Comparison of ENCODE assay signal across 12 cellular contexts in the genomic region with DNA sequence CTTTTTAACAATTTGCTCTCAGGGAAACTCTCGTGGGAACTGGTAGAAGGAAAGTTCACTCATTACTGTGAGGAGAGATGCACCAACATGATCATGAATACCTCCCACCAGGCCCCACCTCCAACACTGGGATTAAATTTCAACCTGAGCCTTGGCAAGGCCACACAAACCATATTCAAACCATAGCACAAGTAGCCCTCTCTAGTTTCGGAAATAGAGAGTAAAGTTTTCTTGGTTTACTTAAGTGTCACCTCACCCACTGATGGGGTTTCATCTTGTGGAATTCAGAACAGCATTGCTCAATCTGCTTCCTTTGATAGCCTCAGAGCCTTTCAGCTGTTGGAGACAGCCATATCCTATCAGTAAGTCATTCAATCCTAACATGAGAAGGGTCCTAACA. TPM values are rescaled to one million over a fixed set of nuclear protein-coding genes. Genes with fewer than 3 reads are reported as not detected.
DNase-seq lines count a peak whose midpoint lies in the region; ATAC-seq and TF ChIP-seq lines count a peak whose summit lies in the region.
"Had no signal": no experiment of that assay in that cellular context is flagged by ENCODE, and none has a peak within 500 bp of the region (broad histone marks: within the 10 kb centered on the region; RNA-seq: fewer than 3 reads in every experiment).

No MANE protein-coding gene starts in this region.

- peak overlapping the region; percentile 60 for H3K4me2 ChIP-seq in OCI-LY3 (ENCODE audit: low read length)

- peaks cover 9% of the 10 kb centered on the region; the same call in 1 of the 2 replicates for H3K9me3 ChIP-seq in OCI-LY3 (ENCODE audit: insufficient read depth, low read length)
- H3K9me3 ChIP-seq in spleen: peaks cover 0 to 15% (median 5%) of the 10 kb centered on the region in 8 donors
- H3K9me3 ChIP-seq: upper lobe of right lung had no signal

- H3K27me3 ChIP-seq in OCI-LY3 (ENCODE audit: low read depth, low read length) (peaks cover 41% of the 10 kb centered on the region), spleen (replicated peaks in 1 of 7) (peaks cover 0 to 34% (median 0%) of the 10 kb centered on the region in 7 donors)
- H3K27me3 ChIP-seq: upper lobe of right lung had no signal

- 50 to 85% (median 73%) methylated on average over 2 of the region's 2 CpGs for WGBS in spleen, 5 donors

- H3K4me3 ChIP-seq in OCI-LY3 (ENCODE audit: low read length) (no peak overlapping the region; the same call in 1 of the 2 replicates), spleen (no peak overlapping the region)
- H3K4me3 ChIP-seq: upper lobe of right lung had no signal

- TF ChIP-seq CTCF in OCI-LY3 (IDR thresholded peaks at IDR 0.05; ENCODE audit: low read depth, low read length) (no peak), spleen (IDR thresholded peaks at IDR 0.05 in 8 of 11, conservative IDR thresholded peaks at IDR 0.05 in 3 of 11) (no peak)

- H4K20me1 ChIP-seq in OCI-LY3 (ENCODE audit: insufficient read depth, low read length): no peaks in the 10 kb centered on the region

- no peaks in the 10 kb centered on the region for H3K79me2 ChIP-seq in OCI-LY3 (ENCODE audit: low read length)

- H3K27ac ChIP-seq in OCI-LY3 (ENCODE audit: low read length) (peak overlapping the region; percentile 45), spleen (peak overlapping the region in 1 of 8 donors; percentile 38)
- H3K27ac ChIP-seq: upper lobe of right lung had no signal

- no peak for DNase-seq in spleen
- DNase-seq in HK-2 (ENCODE audit: unreplicated experiment): no peak
- DNase-seq in NCI-H226: no peak
- DNase-seq: anterior cingulate cortex, midbrain, NCI-H1417, upper lobe of right lung had no signal

- H3K9ac ChIP-seq in OCI-LY3 (ENCODE audit: low read length): no peak overlapping the region

- ATAC-seq in GM18511 (IDR thresholded peaks at IDR 0.05; ENCODE audit: unreplicated experiment) (peak; percentile 80), GM21390 (IDR thresholded peaks at IDR 0.05; ENCODE audit: unreplicated experiment) (peak; percentile 76), HG03039 (IDR thresholded peaks at IDR 0.05; ENCODE audit: unreplicated experiment) (peak; percentile 63), GM19328 (IDR thresholded peaks at IDR 0.05; ENCODE audit: unreplicated experiment) (no peak)
- ATAC-seq: upper lobe of right lung had no signal

- peak overlapping the region; percentile 22; the same call in 1 of the 2 replicates for H2AFZ ChIP-seq in OCI-LY3 (ENCODE audit: low read depth, low read length)

- H3K36me3 ChIP-seq in OCI-LY3 (replicated peaks; ENCODE audit: low read depth, low read length) (peaks cover 3% of the 10 kb centered on the region), spleen (no peaks in the 10 kb centered on the region)
- H3K36me3 ChIP-seq: upper lobe of right lung had no signal

- intact Hi-C loops in spleen (cut with DNase I; ENCODE audit: low total_unique reads): no loop called here

- no peak for TF ChIP-seq POLR2A in spleen (IDR thresholded peaks at IDR 0.05)

- peaks cover 39% of the 10 kb centered on the region for H3K4me1 ChIP-seq in OCI-LY3 (ENCODE audit: low read length)
- H3K4me1 ChIP-seq in spleen: peaks cover 0 to 7% (median 0%) of the 10 kb centered on the region in 6 donors
- H3K4me1 ChIP-seq: upper lobe of right lung had no signal

RNA-seq across cellular contexts. Expression of gene CCSAP, which starts 25.5 kb away (rescaled TPM):
- total RNA-seq in spleen: 10 to 100 TPM in 3 of 7 donors, 1 to 10 TPM in 4; 7.9 to 11.4 (median 9.6) TPM
- 1 to 10 TPM; 2.1 to 7.1 (median 4.9) TPM for polyA plus RNA-seq in spleen
